ENCODE assay signal across 8 cellular contexts in genomic region chr17:76103274-76104139, GRCh38. TPM values are rescaled to one million over a fixed set of nuclear protein-coding genes. Genes with fewer than 3 reads are reported as not detected.
DNase-seq lines count a peak whose midpoint lies in the region; ATAC-seq and TF ChIP-seq lines count a peak whose summit lies in the region.

EXOC7 (minus strand) TSS chr17:76103787; CDS start chr17:76103692, 95 bp downstream.

- TF ChIP-seq CTCF in GM10266 (IDR thresholded peaks at IDR 0.05; ENCODE audit: control insufficient read depth, insufficient read depth, low read depth, missing control alignments) (no peak), ascending aorta (IDR thresholded peaks at IDR 0.05) (peak in 1 of 3 experiments; percentile 15)

- H3K27me3 Mint-ChIP-seq in T-helper 2 cell treated with Interferon-gamma antibody and Interleukin-4, amounts not matched to agents 5 μg/mL and 100 μg/mL, for 36 hours (ENCODE audit: low read depth) = no peaks in the 10 kb centered on the region

- H3K27me3 ChIP-seq in ascending aorta = no peaks in the 10 kb centered on the region

- peak within 1 kb of the TSS; percentile 57 to 87 for H3K4me3 ChIP-seq in ascending aorta

- peak within 1 kb of the TSS; percentile 76 for H3K27ac ChIP-seq in ascending aorta

- peak within 1 kb of the TSS; percentile 95 for H3K27ac Mint-ChIP-seq in T-helper 2 cell treated with Interferon-gamma antibody and Interleukin-4, amounts not matched to agents 5 μg/mL and 100 μg/mL, for 36 hours

- H3K4me3 Mint-ChIP-seq in T-helper 2 cell treated with Interferon-gamma antibody and Interleukin-4, amounts not matched to agents 5 μg/mL and 100 μg/mL, for 36 hours = peak within 1 kb of the TSS; percentile 98

- peaks cover 5 to 8% of the 10 kb centered on the region in 2 donors for H3K4me1 ChIP-seq in ascending aorta

- intact Hi-C loops in ascending aorta (cut with DNase I) = loop anchor here (2.0 kb wide), 1 partner anchor 31 kb away; the partner anchor contains the start of gene SRP68

- peaks cover 14% of the 10 kb centered on the region for H3K4me1 Mint-ChIP-seq in T-helper 2 cell treated with Interferon-gamma antibody and Interleukin-4, amounts not matched to agents 5 μg/mL and 100 μg/mL, for 36 hours (ENCODE audit: low read depth)

- no peaks in the 10 kb centered on the region for H3K9me3 ChIP-seq in ascending aorta

- peaks cover 22% of the 10 kb centered on the region for H3K36me3 Mint-ChIP-seq in T-helper 2 cell treated with Interferon-gamma antibody and Interleukin-4, amounts not matched to agents 5 μg/mL and 100 μg/mL, for 36 hours (ENCODE audit: low read depth)

- ATAC-seq in HG02884 (IDR thresholded peaks at IDR 0.05; ENCODE audit: unreplicated experiment) = peak; percentile 55
- ATAC-seq in HG02623 (IDR thresholded peaks at IDR 0.05; ENCODE audit: unreplicated experiment) = no peak

- H3K36me3 ChIP-seq in ascending aorta = peaks cover 12 to 21% of the 10 kb centered on the region in 2 donors

- no peaks in the 10 kb centered on the region for H3K9me3 Mint-ChIP-seq in T-helper 2 cell treated with Interferon-gamma antibody and Interleukin-4, amounts not matched to agents 5 μg/mL and 100 μg/mL, for 36 hours

- DNase-seq in GM10266 (ENCODE audit: extremely low spot score) (peak; percentile 97), NCI-H1930 (lab: John Stamatoyannopoulos, UW) (peak; percentile 93 to 98), ascending aorta (ENCODE audit: low spot score in 2 of 2) (peak; percentile 60 to 94), hepatic stellate cell (ENCODE audit: low spot score) (peak; percentile 98), retina (peak; percentile 95)
- DNase-seq in T-helper 2 cell treated with Interferon-gamma antibody and Interleukin-4, amounts not matched to agents 5 μg/mL and 100 μg/mL, for 36 hours (ENCODE audit: low spot score) = peak; percentile 94

RNA-seq across cellular contexts. Expression of gene EXOC7, which starts in this region (rescaled TPM):
- 123 TPM for total RNA-seq in ascending aorta
